In genomic region chr14:74515891-74516412, GRCh38 we compare ENCODE assay signal across 18 cellular contexts.
"Had no signal": no experiment of that assay in that cellular context is flagged by ENCODE, and none has a peak within 500 bp of the region (broad histone marks: within the 10 kb centered on the region; RNA-seq: fewer than 3 reads in every experiment).

No MANE protein-coding gene starts in this region.

- FAIRE-seq: colon, pancreas had no signal

- H3K9me3 ChIP-seq: pancreas, transverse colon, vagina had no signal

- H3K4me3 ChIP-seq: dorsolateral prefrontal cortex, pancreas, transverse colon, vagina had no signal

- DNase-seq: activated B cell treated with CpG ODN at 0.5 μM for 24 hours; activated CD4-positive, alpha-beta memory T cell treated with anti-CD3 and anti-CD28 coated beads for 36 hours; activated CD4-positive, alpha-beta T cell treated with anti-CD3 and anti-CD28 coated beads for 4 hours; activated gamma-delta T cell treated with Interleukin-2 at 50 U/mL for 16 hours; activated T-cell treated with anti-CD3 and anti-CD28 coated beads for 4 hours; caudate nucleus; foreskin keratinocyte; hippocampal formation; naive B cell; stimulated activated naive CD4-positive, alpha-beta T cell treated with Interleukin-2 at 50 U/mL for 16 hours; T-helper 1 cell; T-helper 9 cell; transverse colon had no signal

- H3K27ac ChIP-seq: dorsolateral prefrontal cortex, foreskin keratinocyte, pancreas, transverse colon, vagina had no signal

- ATAC-seq: activated naive CD4-positive, alpha-beta T cell treated with anti-CD3 and anti-CD28 coated beads, Interleukin-2, amount 50 U/mL, for 72 hours; pancreas had no signal

- H3K36me3 ChIP-seq: pancreas, transverse colon had no signal

- H3K27me3 ChIP-seq: foreskin keratinocyte, pancreas, transverse colon, vagina had no signal

- H3K4me1 ChIP-seq: pancreas, transverse colon, vagina had no signal
